Comparison of ENCODE assay signal across 1 cellular context in the genomic region with DNA sequence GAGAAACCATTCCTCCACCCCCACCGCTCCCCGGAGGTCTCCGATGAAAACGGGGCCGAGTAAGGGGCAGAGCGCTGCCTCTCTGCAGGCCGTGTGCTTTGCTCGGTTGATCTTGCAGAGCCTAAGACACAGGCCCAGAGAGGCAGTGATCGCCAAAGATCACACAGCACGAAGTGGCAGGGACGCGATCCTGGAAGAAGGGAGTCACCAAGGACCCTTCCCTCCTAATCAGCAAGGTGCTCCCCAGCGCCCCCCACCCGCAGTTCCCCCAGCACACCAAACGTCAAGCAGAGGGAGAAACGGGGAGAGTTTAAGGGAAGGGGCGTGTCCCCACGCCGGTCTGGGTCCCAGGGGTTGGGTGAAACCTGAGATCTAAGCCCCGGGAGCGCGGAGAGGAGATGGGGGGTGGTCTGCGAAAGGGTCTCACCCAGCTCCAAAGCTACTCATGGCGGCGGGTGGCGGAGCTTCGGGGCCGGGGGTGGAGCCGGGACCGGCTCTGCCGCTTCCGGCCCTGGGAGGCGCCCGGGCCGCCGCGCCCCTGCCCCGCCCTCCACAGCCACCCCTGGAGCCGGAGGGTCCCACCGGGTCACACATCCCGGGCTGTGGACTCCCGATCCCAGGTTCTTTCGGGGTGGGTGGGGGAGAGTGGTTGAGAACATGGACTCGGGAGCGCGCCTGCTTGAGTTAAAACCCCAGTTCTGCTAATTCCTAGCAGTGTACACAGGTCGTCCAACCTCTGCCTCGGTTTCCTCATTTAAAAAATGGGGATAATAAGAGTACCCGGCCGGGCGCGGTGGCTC.
A peak's percentile ranks its signal among the peaks of the same experiment; 100 is the strongest.
TF ChIP-seq lines count a peak whose summit lies in the region.

A gene with protein sequence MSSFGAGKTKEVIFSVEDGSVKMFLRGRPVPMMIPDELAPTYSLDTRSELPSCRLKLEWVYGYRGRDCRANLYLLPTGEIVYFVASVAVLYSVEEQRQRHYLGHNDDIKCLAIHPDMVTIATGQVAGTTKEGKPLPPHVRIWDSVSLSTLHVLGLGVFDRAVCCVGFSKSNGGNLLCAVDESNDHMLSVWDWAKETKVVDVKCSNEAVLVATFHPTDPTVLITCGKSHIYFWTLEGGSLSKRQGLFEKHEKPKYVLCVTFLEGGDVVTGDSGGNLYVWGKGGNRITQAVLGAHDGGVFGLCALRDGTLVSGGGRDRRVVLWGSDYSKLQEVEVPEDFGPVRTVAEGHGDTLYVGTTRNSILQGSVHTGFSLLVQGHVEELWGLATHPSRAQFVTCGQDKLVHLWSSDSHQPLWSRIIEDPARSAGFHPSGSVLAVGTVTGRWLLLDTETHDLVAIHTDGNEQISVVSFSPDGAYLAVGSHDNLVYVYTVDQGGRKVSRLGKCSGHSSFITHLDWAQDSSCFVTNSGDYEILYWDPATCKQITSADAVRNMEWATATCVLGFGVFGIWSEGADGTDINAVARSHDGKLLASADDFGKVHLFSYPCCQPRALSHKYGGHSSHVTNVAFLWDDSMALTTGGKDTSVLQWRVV (minus strand): TSS at position 468 of the 800 bp plus-strand sequence. CDS start 21 bp downstream, at position 447.

TF ChIP-seq in HEK293, 187 proteins besides CTCF, POLR2A, EP300 and RAD21 (continued from another document):
- TF ChIP-seq PRDM10 (tag by site-specific recombination; IDR thresholded peaks at IDR 0.05) (peak; percentile 78), ZNF335 (tag by site-specific recombination; conservative IDR thresholded peaks at IDR 0.05) (peak; percentile 57), ZNF366 (tag by site-specific recombination; conservative IDR thresholded peaks at IDR 0.05) (0 out of 2 replicates have a peak, but pooled peaks have one; percentile 19), ZNF146 (tag by site-specific recombination; IDR thresholded peaks at IDR 0.05) (no peak), ZNF423 (tag by site-specific recombination; IDR thresholded peaks at IDR 0.05) (0 out of 2 replicates have a peak, but pooled peaks have one; percentile 20), TRIM28 (IDR thresholded peaks at IDR 0.05; ENCODE audit: borderline replicate concordance, low read length) (no peak), ZNF488 (tag by site-specific recombination; IDR thresholded peaks at IDR 0.05) (no peak), ZNF560 (tag by site-specific recombination; IDR thresholded peaks at IDR 0.05; ENCODE audit: borderline replicate concordance) (no peak), ZNF561 (tag by site-specific recombination; IDR thresholded peaks at IDR 0.05; ENCODE audit: borderline replicate concordance) (0 out of 2 replicates have a peak, but pooled peaks have one; percentile 76), SP7 (tag by site-specific recombination; IDR thresholded peaks at IDR 0.05) (peak; percentile 40; the same call in 1 of the 2 replicates), KLF10 (tag by site-specific recombination; IDR thresholded peaks at IDR 0.05) (peak; percentile 98)
